In the genomic region with DNA sequence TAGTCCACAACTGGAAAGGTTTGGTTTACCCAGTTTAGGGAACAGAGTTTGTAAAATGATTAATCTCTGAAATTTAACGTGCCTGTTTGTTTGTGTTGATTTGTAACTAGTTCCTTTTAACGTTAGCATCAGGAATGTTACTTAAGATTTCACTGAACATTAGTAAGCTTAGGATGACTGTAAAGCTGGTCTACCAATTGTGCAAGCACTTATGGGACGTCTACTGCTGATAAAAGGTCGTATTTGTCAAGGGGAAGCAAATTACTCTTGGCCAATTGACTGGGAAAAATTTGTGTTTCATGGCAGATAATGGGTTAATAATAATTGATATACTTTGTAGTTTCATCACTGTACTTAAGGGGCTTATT, we compare ENCODE assay signal across 1 cellular context.
TF ChIP-seq lines count a peak whose summit lies in the region.

No MANE protein-coding gene starts in this region.

TF ChIP-seq in IMR-90, 13 proteins besides CTCF, POLR2A, EP300 and RAD21:
- TF ChIP-seq, protein P1, sequence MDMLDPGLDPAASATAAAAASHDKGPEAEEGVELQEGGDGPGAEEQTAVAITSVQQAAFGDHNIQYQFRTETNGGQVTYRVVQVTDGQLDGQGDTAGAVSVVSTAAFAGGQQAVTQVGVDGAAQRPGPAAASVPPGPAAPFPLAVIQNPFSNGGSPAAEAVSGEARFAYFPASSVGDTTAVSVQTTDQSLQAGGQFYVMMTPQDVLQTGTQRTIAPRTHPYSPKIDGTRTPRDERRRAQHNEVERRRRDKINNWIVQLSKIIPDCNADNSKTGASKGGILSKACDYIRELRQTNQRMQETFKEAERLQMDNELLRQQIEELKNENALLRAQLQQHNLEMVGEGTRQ (IDR thresholded peaks at IDR 0.05; ENCODE audit: low read depth, low read length) = no peak
- no peak for TF ChIP-seq MXI1 (IDR thresholded peaks at IDR 0.05; ENCODE audit: borderline replicate concordance, low read depth, low read length)
- TF ChIP-seq MAZ (IDR thresholded peaks at IDR 0.05; ENCODE audit: borderline replicate concordance, low read depth, low read length) = no peak
- TF ChIP-seq NFE2L2 (IDR thresholded peaks at IDR 0.05; ENCODE audit: low read depth, low read length) = no peak
- TF ChIP-seq FOS (IDR thresholded peaks at IDR 0.05; ENCODE audit: low read depth, low read length) = peak; percentile 10; the same call in 1 of the 2 replicates
- no peak for TF ChIP-seq ELK1 (IDR thresholded peaks at IDR 0.05; ENCODE audit: borderline replicate concordance, low read depth, low read length)
- TF ChIP-seq CEBPB (IDR thresholded peaks at IDR 0.05; ENCODE audit: low read depth, low read length) = peak; percentile 92
- no peak for TF ChIP-seq BHLHE40 (IDR thresholded peaks at IDR 0.05; ENCODE audit: low read depth, low read length)
